14 cellular contexts compared by ENCODE assay signal in the genomic region with DNA sequence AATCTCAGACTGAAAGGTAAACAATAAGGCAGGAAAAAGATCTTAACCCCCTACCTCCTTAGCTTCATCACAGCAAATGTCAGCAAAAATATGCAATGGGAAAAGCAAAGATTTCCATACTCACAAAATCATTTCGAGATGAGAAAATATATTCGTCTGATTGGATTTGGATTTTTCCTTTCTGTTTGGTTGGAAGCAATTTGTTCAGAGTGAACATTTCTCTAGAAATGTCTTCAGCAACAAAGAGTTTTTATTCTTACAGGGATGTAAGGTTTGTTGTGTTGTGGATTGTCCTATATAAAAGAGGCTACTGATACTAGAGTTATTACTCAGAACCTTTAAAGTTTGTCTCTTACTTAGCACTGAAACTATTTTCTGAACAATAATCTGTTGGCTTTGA. TPM values are rescaled to one million over a fixed set of nuclear protein-coding genes. Genes with fewer than 3 reads are reported as not detected.
DNase-seq lines count a peak whose midpoint lies in the region; ATAC-seq, FAIRE-seq and TF ChIP-seq lines count a peak whose summit lies in the region.
"Had no signal": no experiment of that assay in that cellular context is flagged by ENCODE, and none has a peak within 500 bp of the region (broad histone marks: within the 10 kb centered on the region; RNA-seq: fewer than 3 reads in every experiment).

No MANE protein-coding gene starts in this region.

- H3K4me3 ChIP-seq in right lobe of liver, result no peak overlapping the region
- H3K4me3 ChIP-seq: BLaER1 had no signal

- WGBS in right lobe of liver (ENCODE audit: insufficient coverage, low coverage, low lambda C conversion rate, missing lambda C conversion rate), result 36% methylated on average over 2 of the region's 2 CpGs

- ATAC-seq in left cardiac atrium (no peak), right lobe of liver (no peak)
- ATAC-seq: HCT116 had no signal

- H3K27me3 ChIP-seq in layer of hippocampus (ENCODE audit: control insufficient read depth, insufficient read depth, low read length) (no peaks in the 10 kb centered on the region), right lobe of liver (no peaks in the 10 kb centered on the region)
- H3K27me3 ChIP-seq: BLaER1 had no signal

- no peaks in the 10 kb centered on the region for H3K36me3 ChIP-seq in right lobe of liver
- H3K36me3 ChIP-seq: BLaER1 had no signal

- H3K27me3 Mint-ChIP-seq in activated T-cell treated with anti-CD3 and anti-CD28 coated beads, Interleukin-2, amount 50 U/mL, for 24 hours, result no peaks in the 10 kb centered on the region
- H3K27me3 Mint-ChIP-seq: CD8-positive, alpha-beta memory T cell had no signal

- no peaks in the 10 kb centered on the region for H3K36me3 Mint-ChIP-seq in activated T-cell treated with anti-CD3 and anti-CD28 coated beads, Interleukin-2, amount 50 U/mL, for 24 hours (ENCODE audit: low read depth)
- H3K36me3 Mint-ChIP-seq: CD8-positive, alpha-beta memory T cell had no signal

- peak; percentile 55 for FAIRE-seq in D721Med (lab: Jason Lieb, UNC)
- FAIRE-seq: H54 had no signal

- H3K27ac Mint-ChIP-seq in activated T-cell treated with anti-CD3 and anti-CD28 coated beads, Interleukin-2, amount 50 U/mL, for 24 hours, result no peak overlapping the region
- H3K27ac Mint-ChIP-seq: CD8-positive, alpha-beta memory T cell had no signal

- intact Hi-C loops in left cardiac atrium (cut with DNase I), result no loop called here
- intact Hi-C loops in right lobe of liver (cut with DNase I), result no loop called here

- DNase-seq in D721Med (ENCODE audit: insufficient read length, low spot score), result no peak
- DNase-seq in substantia nigra (lab: John Stamatoyannopoulos, UW), result no peak
- no peak for DNase-seq in left cardiac atrium
- DNase-seq in activated T-cell treated with anti-CD3 and anti-CD28 coated beads, Interleukin-2, amount 50 U/mL, for 24 hours, result no peak
- no peak for DNase-seq in right lobe of liver
- DNase-seq: 8988T; AML-193; Caco-2; CD8-positive, alpha-beta memory T cell had no signal

- no peaks in the 10 kb centered on the region for H3K4me1 ChIP-seq in right lobe of liver
- H3K4me1 ChIP-seq: BLaER1, Caco-2 had no signal

- H3K4me1 Mint-ChIP-seq in activated T-cell treated with anti-CD3 and anti-CD28 coated beads, Interleukin-2, amount 50 U/mL, for 24 hours (ENCODE audit: low read depth), result no peaks in the 10 kb centered on the region
- H3K4me1 Mint-ChIP-seq: CD8-positive, alpha-beta memory T cell had no signal

- H3K27ac ChIP-seq in cingulate gyrus (ENCODE audit: low read depth, low read length), result peak overlapping the region; percentile 4
- H3K27ac ChIP-seq in layer of hippocampus (ENCODE audit: low read depth, low read length), result peak overlapping the region; percentile 64
- peak overlapping the region; percentile 6 for H3K27ac ChIP-seq in substantia nigra (ENCODE audit: low read depth, low read length, poor library complexity, severe bottlenecking)
- H3K27ac ChIP-seq in right lobe of liver, result no peak overlapping the region
- H3K27ac ChIP-seq: BLaER1 had no signal

- TF ChIP-seq CTCF in D721Med (IDR thresholded peaks at IDR 0.05; ENCODE audit: insufficient read depth, missing control alignments), result no peak
- no peak for TF ChIP-seq CTCF in right lobe of liver (IDR thresholded peaks at IDR 0.05)

- H3K4me3 Mint-ChIP-seq in activated T-cell treated with anti-CD3 and anti-CD28 coated beads, Interleukin-2, amount 50 U/mL, for 24 hours, result no peak overlapping the region
- H3K4me3 Mint-ChIP-seq: CD8-positive, alpha-beta memory T cell had no signal

- no peak for TF ChIP-seq POLR2A in right lobe of liver (IDR thresholded peaks at IDR 0.05)

- no peaks in the 10 kb centered on the region for H3K9me3 ChIP-seq in right lobe of liver
- H3K9me3 ChIP-seq: BLaER1, Caco-2 had no signal

- H3K9me3 Mint-ChIP-seq in activated T-cell treated with anti-CD3 and anti-CD28 coated beads, Interleukin-2, amount 50 U/mL, for 24 hours, result peaks cover 8% of the 10 kb centered on the region

RNA-seq across cellular contexts. Expression of a gene that starts 23.8 kb away (rescaled TPM):
- total RNA-seq in left cardiac atrium (not detected), right lobe of liver (not detected)
- total RNA-seq: Caco-2; CD8-positive, alpha-beta memory T cell had no signal

Comparison
In these comparisons a context has a peak if more than half of its experiments do, and no peak if none do; other contexts are left out.
1. H3K27ac ChIP-seq: peak in cingulate gyrus (single experiment), layer of hippocampus (single experiment) and substantia nigra (single experiment); none in right lobe of liver (0 of 3).